In the genomic region with DNA sequence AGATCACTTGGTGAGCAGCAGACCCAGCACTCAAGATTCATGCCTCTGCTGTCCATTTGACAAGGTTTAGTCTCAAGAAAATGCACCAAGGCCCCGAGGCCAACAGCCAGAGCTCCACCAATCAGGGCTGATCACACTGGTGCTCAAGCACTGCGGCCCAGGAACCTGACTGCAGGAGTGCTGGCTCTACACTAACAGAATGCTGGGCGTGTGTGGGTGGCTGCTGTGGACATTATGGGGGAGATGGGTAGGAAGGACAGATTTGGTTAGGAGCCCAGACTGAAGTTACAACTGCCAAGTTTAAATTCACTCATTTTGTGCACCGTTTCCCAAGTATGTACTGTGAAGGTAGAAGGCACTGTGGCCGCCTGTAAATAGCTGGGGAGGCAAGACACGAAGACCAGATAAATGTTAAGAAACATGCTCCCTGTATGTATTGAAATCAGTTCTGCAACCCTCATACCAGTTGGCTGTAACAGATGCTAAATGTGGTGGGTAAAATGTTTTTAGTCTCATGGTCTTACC, we compare ENCODE assay signal across 1 cellular context.
TF ChIP-seq lines count a peak whose summit lies in the region.

No MANE protein-coding gene starts in this region.

TF ChIP-seq in WTC11, 78 proteins besides CTCF, POLR2A, EP300 and RAD21 (continued from another document):
- TF ChIP-seq, protein P1, sequence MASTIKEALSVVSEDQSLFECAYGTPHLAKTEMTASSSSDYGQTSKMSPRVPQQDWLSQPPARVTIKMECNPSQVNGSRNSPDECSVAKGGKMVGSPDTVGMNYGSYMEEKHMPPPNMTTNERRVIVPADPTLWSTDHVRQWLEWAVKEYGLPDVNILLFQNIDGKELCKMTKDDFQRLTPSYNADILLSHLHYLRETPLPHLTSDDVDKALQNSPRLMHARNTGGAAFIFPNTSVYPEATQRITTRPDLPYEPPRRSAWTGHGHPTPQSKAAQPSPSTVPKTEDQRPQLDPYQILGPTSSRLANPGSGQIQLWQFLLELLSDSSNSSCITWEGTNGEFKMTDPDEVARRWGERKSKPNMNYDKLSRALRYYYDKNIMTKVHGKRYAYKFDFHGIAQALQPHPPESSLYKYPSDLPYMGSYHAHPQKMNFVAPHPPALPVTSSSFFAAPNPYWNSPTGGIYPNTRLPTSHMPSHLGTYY (CRISPR knock-in tag; IDR thresholded peaks at IDR 0.05) = no peak
- TF ChIP-seq ZNF532 (CRISPR knock-in tag; IDR thresholded peaks at IDR 0.05; ENCODE audit: borderline replicate concordance) = no peak
- TF ChIP-seq, protein P2, sequence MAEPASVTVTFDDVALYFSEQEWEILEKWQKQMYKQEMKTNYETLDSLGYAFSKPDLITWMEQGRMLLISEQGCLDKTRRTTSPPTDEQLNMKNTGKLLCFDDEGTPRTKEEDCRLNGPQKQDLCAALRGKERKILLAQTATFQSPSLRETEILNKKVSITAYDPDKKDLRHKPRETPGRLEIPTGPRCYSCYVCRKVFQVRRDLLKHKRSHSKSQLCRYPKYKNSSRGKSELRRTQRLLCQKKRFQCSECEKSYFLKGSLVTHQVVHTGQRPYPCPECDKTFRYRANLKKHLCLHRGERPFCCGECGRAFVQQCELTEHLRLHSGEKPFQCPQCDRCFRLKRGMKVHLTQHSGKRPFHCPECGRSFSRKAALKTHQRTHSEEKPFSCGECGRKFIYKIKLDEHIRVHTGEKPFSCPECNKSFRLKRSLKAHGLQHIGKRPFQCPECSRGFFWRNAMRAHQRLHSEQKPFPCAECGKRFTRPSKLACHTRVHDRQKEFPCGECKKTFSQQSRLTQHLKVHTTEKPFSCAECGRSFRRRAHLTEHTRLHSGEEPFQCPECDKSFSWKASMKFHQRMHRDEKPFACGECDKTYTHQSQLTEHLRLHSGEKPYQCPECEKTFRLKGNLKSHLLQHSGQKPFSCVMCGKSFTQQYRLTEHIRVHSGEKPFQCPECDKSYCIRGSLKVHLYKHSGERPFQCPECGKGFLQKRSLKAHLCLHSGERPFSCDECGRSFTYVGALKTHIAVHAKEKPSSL (CRISPR knock-in tag; conservative IDR thresholded peaks at IDR 0.05) = peak; percentile 14; the same call in 1 of the 2 replicates
- TF ChIP-seq FOXP1 (CRISPR knock-in tag; IDR thresholded peaks at IDR 0.05; ENCODE audit: borderline replicate concordance) = peak; percentile 70; the same call in 1 of the 2 replicates
- no peak for TF ChIP-seq OVOL2 (CRISPR knock-in tag; IDR thresholded peaks at IDR 0.05; ENCODE audit: borderline replicate concordance)
- TF ChIP-seq NFATC4 (CRISPR knock-in tag; IDR thresholded peaks at IDR 0.05) = no peak
TF ChIP-seq in WTC11: peak in this region for 2.
